Comparison of ENCODE assay signal across 9 cellular contexts in the genomic region with DNA sequence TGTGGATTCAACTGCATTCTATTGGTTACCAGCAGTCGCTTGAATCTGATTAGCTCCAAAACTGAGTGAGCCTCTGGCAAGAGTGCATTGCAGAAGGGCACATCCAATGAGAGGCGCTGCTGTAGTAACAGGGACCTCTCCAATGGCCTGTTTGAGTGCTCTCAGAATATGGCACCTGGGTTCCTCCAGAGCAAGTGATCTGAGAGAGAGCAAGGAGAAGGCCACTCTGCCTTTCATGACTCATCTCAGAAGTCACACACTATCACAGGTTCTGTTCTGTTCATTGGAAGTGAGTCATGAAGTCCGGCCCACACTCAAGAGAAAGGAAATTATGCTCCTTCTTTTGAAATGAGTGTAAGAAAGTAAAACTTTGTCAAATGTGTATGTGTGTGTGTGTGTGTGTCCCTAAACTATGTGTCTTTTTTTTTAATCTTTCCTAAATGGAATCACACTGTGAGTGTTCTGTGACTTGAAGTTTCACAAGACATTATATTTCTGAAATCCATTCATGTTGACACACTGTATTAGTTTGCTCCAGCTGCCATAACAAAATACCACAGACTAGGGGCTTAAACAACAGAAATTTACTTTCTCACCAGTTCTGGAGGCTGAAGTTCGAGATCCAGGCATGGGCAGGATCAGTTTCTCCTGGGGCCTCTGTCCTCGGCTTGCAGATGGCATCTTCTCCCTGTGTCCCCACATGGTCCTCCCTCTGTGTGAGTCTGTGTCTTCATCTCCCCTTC.
A peak's percentile ranks its signal among the peaks of the same experiment; 100 is the strongest.
DNase-seq lines count a peak whose midpoint lies in the region; ATAC-seq and TF ChIP-seq lines count a peak whose summit lies in the region.
"Had no signal": no experiment of that assay in that cellular context is flagged by ENCODE, and none has a peak within 500 bp of the region (broad histone marks: within the 10 kb centered on the region; RNA-seq: fewer than 3 reads in every experiment).

No MANE protein-coding gene starts in this region.

- no peak overlapping the region for H3K4me3 ChIP-seq in choroid plexus epithelial cell (ENCODE audit: low read depth, low read length)

- peak; percentile 96 for ATAC-seq in HG03520 (IDR thresholded peaks at IDR 0.05; ENCODE audit: unreplicated experiment)

- DNase-seq in activated CD4-positive, alpha-beta T cell treated with anti-CD3 and anti-CD28 coated beads for 24 hours (ENCODE audit: low read depth in 2 of 2) = peak; percentile 27 to 31
- DNase-seq in activated CD4-positive, alpha-beta T cell treated with anti-CD3 and anti-CD28 coated beads for 1 hour = no peak
- DNase-seq in choroid plexus epithelial cell (ENCODE audit: low read depth) (peak; percentile 78), midbrain (lab: John Stamatoyannopoulos, UW) (no peak), NCI-H82 treated with DMSO at 0.1 percent for 48 hours (lab: John Stamatoyannopoulos, UW; ENCODE audit: unreplicated experiment) (no peak), NCI-H748 (lab: John Stamatoyannopoulos, UW; ENCODE audit: unreplicated experiment) (no peak)
- peak; percentile 22 for DNase-seq in stimulated activated CD8-positive, alpha-beta memory T cell treated with anti-CD3 and anti-CD28 coated beads, Interleukin-4, amount 100 ng/mL, for 24 hours (ENCODE audit: low read depth)
- DNase-seq: Kasumi-1 had no signal

- no peak for TF ChIP-seq CTCF in choroid plexus epithelial cell (conservative IDR thresholded peaks at IDR 0.05; ENCODE audit: low read depth, low read length)

Comparison
In these comparisons a context has a peak if more than half of its experiments do, and no peak if none do; other contexts are left out.
1. DNase-seq: peak in activated CD4-positive, alpha-beta T cell treated with anti-CD3 and anti-CD28 coated beads for 24 hours (2 of 2), choroid plexus epithelial cell (single experiment) and stimulated activated CD8-positive, alpha-beta memory T cell treated with anti-CD3 and anti-CD28 coated beads, Interleukin-4, amount 100 ng/mL, for 24 hours (single experiment); none in activated CD4-positive, alpha-beta T cell treated with anti-CD3 and anti-CD28 coated beads for 1 hour (single experiment), midbrain (single experiment), NCI-H82 treated with DMSO at 0.1 percent for 48 hours (single experiment) and NCI-H748 (single experiment).